ENCODE assay signal across 27 cellular contexts in genomic region chr4:107060388-107060787, GRCh38. TPM values are rescaled to one million over a fixed set of nuclear protein-coding genes. Genes with fewer than 3 reads are reported as not detected.
"Had no signal": no experiment of that assay in that cellular context is flagged by ENCODE, and none has a peak within 500 bp of the region (broad histone marks: within the 10 kb centered on the region; RNA-seq: fewer than 3 reads in every experiment).

No MANE protein-coding gene starts in this region.

- ATAC-seq: gastroesophageal sphincter; left lobe of liver; stimulated activated naive B cell treated with anti-CD40 and anti-IgM and Interleukin-4, amounts not matched to agents 10 μg/mL and 1 μg/mL and 100 μg/mL, for 72 hours had no signal

- H3K9me3 Mint-ChIP-seq: activated naive CD4-positive, alpha-beta T cell treated with anti-CD3 and anti-CD28 coated beads for 36 hours; activated naive CD8-positive, alpha-beta T cell treated with anti-CD3 and anti-CD28 coated beads, Interleukin-2, amount 10 ng/mL, durations not matched to agents 7 days and 5 days; brain; neural crest cell; stimulated activated naive B cell treated with anti-CD40 and anti-IgM and Interleukin-4, amounts not matched to agents 10 μg/mL and 1 μg/mL and 100 μg/mL, for 72 hours; T-helper 1 cell treated with Interleukin-12 subunit alpha and Interleukin-12 subunit beta and Interleukin-4 antibody, amounts not matched to agents 30 μg/mL and 1 μg/mL, for 36 hours had no signal

- DNase-seq: activated CD4-positive, alpha-beta T cell treated with anti-CD3 and anti-CD28 coated beads for 4 hours; activated CD4-positive, alpha-beta T cell treated with anti-CD3 and anti-CD28 coated beads, Interleukin-2, amount 50 U/mL, for 48 hours; activated CD4-positive, CD25-positive, alpha-beta regulatory T cell; activated CD8-positive, alpha-beta memory T cell treated with anti-CD3 and anti-CD28 coated beads, Interleukin-2, amount 50 U/mL, for 48 hours; activated effector memory CD4-positive, alpha-beta T cell treated with Interleukin-2 at 50 U/mL for 16 hours; activated naive CD4-positive, alpha-beta T cell treated with anti-CD3 and anti-CD28 coated beads for 36 hours; activated naive CD8-positive, alpha-beta T cell treated with anti-CD3 and anti-CD28 coated beads, Interleukin-2, amount 10 ng/mL, durations not matched to agents 7 days and 5 days; activated T-cell treated with anti-CD3 and anti-CD28 coated beads, Interleukin-2, amount 50 U/mL, for 48 hours; dermis blood vessel endothelial cell; effector CD8-positive, alpha-beta T cell; naive B cell; retina; sigmoid colon; stimulated activated CD4-positive, alpha-beta T cell treated with anti-CD3 and anti-CD28 coated beads, Interleukin-2, amount 100 ng/mL, for 48 hours; stimulated activated CD8-positive, alpha-beta memory T cell treated with anti-CD3 and anti-CD28 coated beads, Interleukin-4, amount 100 ng/mL, for 48 hours; stimulated activated naive B cell treated with anti-CD40 and anti-IgM and Interleukin-4, amounts not matched to agents 10 μg/mL and 1 μg/mL and 100 μg/mL, for 72 hours; testis had no signal

- H3K4me3 Mint-ChIP-seq: activated naive CD4-positive, alpha-beta T cell treated with anti-CD3 and anti-CD28 coated beads for 36 hours; activated naive CD8-positive, alpha-beta T cell treated with anti-CD3 and anti-CD28 coated beads, Interleukin-2, amount 10 ng/mL, durations not matched to agents 7 days and 5 days; brain; naive B cell; neural crest cell; stimulated activated naive B cell treated with anti-CD40 and anti-IgM and Interleukin-4, amounts not matched to agents 10 μg/mL and 1 μg/mL and 100 μg/mL, for 72 hours; T-helper 1 cell treated with Interleukin-12 subunit alpha and Interleukin-12 subunit beta and Interleukin-4 antibody, amounts not matched to agents 30 μg/mL and 1 μg/mL, for 36 hours had no signal

- H3K36me3 ChIP-seq: gastroesophageal sphincter, sigmoid colon, vagina had no signal

- H3K4me1 ChIP-seq: gastroesophageal sphincter, sigmoid colon, testis, vagina had no signal

- H3K4me1 Mint-ChIP-seq: activated naive CD8-positive, alpha-beta T cell treated with anti-CD3 and anti-CD28 coated beads, Interleukin-2, amount 10 ng/mL, durations not matched to agents 7 days and 5 days; brain; naive B cell; neural crest cell; stimulated activated naive B cell treated with anti-CD40 and anti-IgM and Interleukin-4, amounts not matched to agents 10 μg/mL and 1 μg/mL and 100 μg/mL, for 72 hours had no signal

- H3K27me3 ChIP-seq: gastroesophageal sphincter, sigmoid colon, testis, vagina had no signal

- H3K4me3 ChIP-seq: gastroesophageal sphincter, lung, sigmoid colon, testis, vagina had no signal

- H3K27me3 Mint-ChIP-seq: activated naive CD8-positive, alpha-beta T cell treated with anti-CD3 and anti-CD28 coated beads, Interleukin-2, amount 10 ng/mL, durations not matched to agents 7 days and 5 days; naive B cell; progenitor cell of endocrine pancreas; stimulated activated naive B cell treated with anti-CD40 and anti-IgM and Interleukin-4, amounts not matched to agents 10 μg/mL and 1 μg/mL and 100 μg/mL, for 72 hours had no signal

- H3K36me3 Mint-ChIP-seq: activated naive CD8-positive, alpha-beta T cell treated with anti-CD3 and anti-CD28 coated beads, Interleukin-2, amount 10 ng/mL, durations not matched to agents 7 days and 5 days; brain; naive B cell; stimulated activated naive B cell treated with anti-CD40 and anti-IgM and Interleukin-4, amounts not matched to agents 10 μg/mL and 1 μg/mL and 100 μg/mL, for 72 hours had no signal

- H3K27ac Mint-ChIP-seq: activated naive CD4-positive, alpha-beta T cell treated with anti-CD3 and anti-CD28 coated beads for 36 hours; activated naive CD8-positive, alpha-beta T cell treated with anti-CD3 and anti-CD28 coated beads, Interleukin-2, amount 10 ng/mL, durations not matched to agents 7 days and 5 days; brain; naive B cell; progenitor cell of endocrine pancreas; stimulated activated naive B cell treated with anti-CD40 and anti-IgM and Interleukin-4, amounts not matched to agents 10 μg/mL and 1 μg/mL and 100 μg/mL, for 72 hours; T-helper 1 cell treated with Interleukin-12 subunit alpha and Interleukin-12 subunit beta and Interleukin-4 antibody, amounts not matched to agents 30 μg/mL and 1 μg/mL, for 36 hours had no signal

- H3K27ac ChIP-seq: gastroesophageal sphincter, sigmoid colon, testis, vagina had no signal

RNA-seq across cellular contexts. Expression of gene DKK2, which starts 24.3 kb away (rescaled TPM):
- total RNA-seq: activated CD8-positive, alpha-beta memory T cell treated with anti-CD3 and anti-CD28 coated beads for 36 hours; activated naive CD4-positive, alpha-beta T cell treated with anti-CD3 and anti-CD28 coated beads for 36 hours; activated naive CD8-positive, alpha-beta T cell treated with anti-CD3 and anti-CD28 coated beads, Interleukin-2, amount 10 ng/mL, durations not matched to agents 7 days and 5 days; dermis blood vessel endothelial cell; kidney epithelial cell; left lobe of liver; neural crest cell had no signal
